In the genomic region with DNA sequence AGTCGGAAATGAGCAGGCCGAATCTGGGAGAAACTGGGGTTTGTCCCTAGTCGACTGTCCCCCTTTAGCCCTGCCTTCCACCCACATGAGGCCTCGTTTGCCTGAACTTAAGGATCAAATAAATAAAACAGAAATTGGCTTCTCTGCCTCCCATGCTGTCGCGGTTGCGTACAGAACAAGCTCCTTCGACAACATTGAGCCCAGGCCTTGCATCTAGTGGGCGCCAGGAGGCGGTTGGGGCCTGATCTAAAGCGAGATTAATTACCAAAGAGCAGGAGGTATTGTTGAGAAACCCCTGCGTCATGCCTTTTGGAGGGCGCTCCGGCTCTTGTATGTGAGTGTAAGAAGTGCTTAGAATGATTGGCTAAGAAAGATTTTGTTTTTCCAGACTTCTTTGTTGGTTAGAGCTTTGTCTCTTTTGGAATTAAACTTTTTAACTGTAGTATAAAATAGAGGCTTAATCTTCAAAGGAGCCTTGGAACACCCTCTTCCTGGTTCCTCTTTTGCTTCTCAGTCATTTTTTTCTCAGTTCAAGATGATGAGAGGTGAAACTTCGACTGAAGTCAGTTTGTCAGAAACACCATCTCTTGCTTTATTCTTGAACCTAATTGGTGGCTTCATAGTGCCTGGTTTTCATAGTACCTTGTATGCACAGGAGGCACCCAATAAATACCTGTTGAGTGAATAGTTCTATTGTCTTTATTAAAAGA, we compare ENCODE assay signal across 8 cellular contexts. TPM values are rescaled to one million over a fixed set of nuclear protein-coding genes. Genes with fewer than 3 reads are reported as not detected.
DNase-seq lines count a peak whose midpoint lies in the region; ATAC-seq and TF ChIP-seq lines count a peak whose summit lies in the region.

No MANE protein-coding gene starts in this region.

- H3K4me3 Mint-ChIP-seq in activated CD4-positive, alpha-beta memory T cell treated with anti-CD3 and anti-CD28 coated beads for 36 hours = peak overlapping the region; percentile 94

- ATAC-seq in GM19023 (IDR thresholded peaks at IDR 0.05; ENCODE audit: unreplicated experiment) = peak; percentile 53
- peak; percentile 63 for ATAC-seq in HG03280 (IDR thresholded peaks at IDR 0.05; ENCODE audit: unreplicated experiment)
- peak; percentile 87 to 89 for ATAC-seq in lower lobe of right lung

- peak; percentile 86 for DNase-seq in AG20443 (ENCODE audit: low spot score)
- DNase-seq in NCI-H524 treated with DMSO at 0.1 percent for 48 hours (lab: John Stamatoyannopoulos, UW) = peak; percentile 35
- peak; percentile 89 for DNase-seq in activated CD4-positive, alpha-beta memory T cell treated with anti-CD3 and anti-CD28 coated beads for 36 hours
- peak; percentile 77 for DNase-seq in ecto neural progenitor cell (ENCODE audit: low spot score)
- peak; percentile 85 for DNase-seq in lower lobe of right lung
- DNase-seq in stimulated activated CD4-positive, alpha-beta T cell treated with anti-CD3 and anti-CD28 coated beads, TNF-alpha, amount 100 ng/mL, for 24 hours (ENCODE audit: low read depth in 3 of 3) = peak; percentile 48 to 75 (median 57)

- H3K4me3 ChIP-seq in lower lobe of right lung = peak overlapping the region; percentile 93

- H3K4me1 Mint-ChIP-seq in activated CD4-positive, alpha-beta memory T cell treated with anti-CD3 and anti-CD28 coated beads for 36 hours (ENCODE audit: low read depth) = peaks cover 30% of the 10 kb centered on the region

- no peaks in the 10 kb centered on the region for H3K9me3 Mint-ChIP-seq in activated CD4-positive, alpha-beta memory T cell treated with anti-CD3 and anti-CD28 coated beads for 36 hours

- H3K9me3 ChIP-seq in lower lobe of right lung = no peaks in the 10 kb centered on the region

- H3K36me3 ChIP-seq in lower lobe of right lung = peaks cover 36% of the 10 kb centered on the region

- no peaks in the 10 kb centered on the region for H3K27me3 ChIP-seq in lower lobe of right lung (ENCODE audit: low read depth)

- peak; percentile 50 for TF ChIP-seq CTCF in lower lobe of right lung (IDR thresholded peaks at IDR 0.05)

- intact Hi-C loops in activated CD4-positive, alpha-beta memory T cell treated with anti-CD3 and anti-CD28 coated beads for 36 hours (cut with micrococcal nuclease) = loop anchor here (1.0 to 5.0 kb wide), 6 partner anchors 51 to 588 kb away; a partner anchor contains a TSS
- intact Hi-C loops in lower lobe of right lung (cut with DNase I) = loop anchor here (10.0 kb wide), 1 partner anchor 70 kb away; a partner anchor contains a TSS

- CTCF ChIA-PET in activated CD4-positive, alpha-beta memory T cell treated with anti-CD3 and anti-CD28 coated beads for 36 hours (lab: Charles Lee) = interaction anchor here (0.5 to 3.4 kb wide), 26 partner anchors 15 to 347 kb away, joined by 3 to 30 read pairs (median 4); a partner anchor contains a TSS

- peak overlapping the region; percentile 95 for H3K27ac ChIP-seq in lower lobe of right lung

- peak overlapping the region; percentile 98 for H3K27ac Mint-ChIP-seq in activated CD4-positive, alpha-beta memory T cell treated with anti-CD3 and anti-CD28 coated beads for 36 hours

- POLR2A ChIA-PET in activated CD4-positive, alpha-beta memory T cell treated with anti-CD3 and anti-CD28 coated beads for 36 hours (lab: Charles Lee) = interaction anchor here (0.6 to 2.0 kb wide), 18 partner anchors 11 to 270 kb away, joined by 3 to 28 read pairs (median 4); a partner anchor contains a TSS

- H3K27me3 Mint-ChIP-seq in activated CD4-positive, alpha-beta memory T cell treated with anti-CD3 and anti-CD28 coated beads for 36 hours = no peaks in the 10 kb centered on the region

- H3K36me3 Mint-ChIP-seq in activated CD4-positive, alpha-beta memory T cell treated with anti-CD3 and anti-CD28 coated beads for 36 hours = peaks cover 30% of the 10 kb centered on the region

- peaks cover 48% of the 10 kb centered on the region for H3K4me1 ChIP-seq in lower lobe of right lung

RNA-seq across cellular contexts. Expression of a gene that starts 0.8 kb away (rescaled TPM):
- total RNA-seq in activated CD4-positive, alpha-beta memory T cell treated with anti-CD3 and anti-CD28 coated beads for 36 hours = 100 to 1,000 TPM; 116 to 121 TPM
- 285 TPM for total RNA-seq in lower lobe of right lung

RNA-seq across cellular contexts. Expression of a gene that starts 25.2 kb away (rescaled TPM):
- 10 to 100 TPM; 66.0 to 67.6 TPM for total RNA-seq in activated CD4-positive, alpha-beta memory T cell treated with anti-CD3 and anti-CD28 coated beads for 36 hours
- total RNA-seq in lower lobe of right lung = 16.6 TPM

Comparison
In these comparisons a context has a peak if more than half of its experiments do, and no peak if none do; other contexts are left out.
1. Peak in every context shown above with its lines: DNase-seq, ATAC-seq, H3K4me3 ChIP-seq and H3K27ac ChIP-seq.
2. DNase-seq: peak in every context shown above with its lines; median percentile 89 in activated CD4-positive, alpha-beta memory T cell treated with anti-CD3 and anti-CD28 coated beads for 36 hours; 86 in AG20443; 85 in lower lobe of right lung; 77 in ecto neural progenitor cell; 57 in stimulated activated CD4-positive, alpha-beta T cell treated with anti-CD3 and anti-CD28 coated beads, TNF-alpha, amount 100 ng/mL, for 24 hours; 35 in NCI-H524 treated with DMSO at 0.1 percent for 48 hours.